ENCODE assay signal across 28 cellular contexts in genomic region chr7:107527196-107527595, GRCh38. TPM values are rescaled to one million over a fixed set of nuclear protein-coding genes. Genes with fewer than 3 reads are reported as not detected.
"Had no signal": no experiment of that assay in that cellular context is flagged by ENCODE, and none has a peak within 500 bp of the region (broad histone marks: within the 10 kb centered on the region; RNA-seq: fewer than 3 reads in every experiment).

No MANE protein-coding gene starts in this region.

- H3K36me3 ChIP-seq: right lobe of liver, uterus had no signal

- DNase-seq: naive thymus-derived CD4-positive, alpha-beta T cell; natural killer cell; nucleus accumbens; pancreas; psoas muscle; right cardiac atrium; right lobe of liver; sigmoid colon; small intestine; stimulated activated CD4-positive, alpha-beta T cell treated with anti-CD3 and anti-CD28 coated beads, Interleukin-15, amount 100 ng/mL, for 24 hours; stimulated activated CD4-positive, alpha-beta T cell treated with anti-CD3 and anti-CD28 coated beads, Interleukin-2, amount 100 ng/mL, for 24 hours; stimulated activated CD4-positive, alpha-beta T cell treated with anti-CD3 and anti-CD28 coated beads, Interleukin-2, amount 100 ng/mL, for 48 hours; stimulated activated CD4-positive, alpha-beta T cell treated with anti-CD3 and anti-CD28 coated beads, Interleukin-4, amount 100 ng/mL, for 24 hours; stimulated activated naive B cell treated with anti-CD40 and anti-IgM and Interleukin-4, amounts not matched to agents 10 μg/mL and 1 μg/mL and 100 μg/mL, for 72 hours; stimulated activated naive CD8-positive, alpha-beta T cell treated with anti-CD3 and anti-CD28 coated beads, Interleukin-15, amount 100 ng/mL, for 72 hours; stimulated activated naive CD8-positive, alpha-beta T cell treated with anti-CD3 and anti-CD28 coated beads, Interleukin-15, Interleukin-2, amounts not matched to agents 100 U/mL and 50 U/mL, for 24 hours; substantia nigra; testis; tibial artery; transverse colon; upper lobe of right lung; uterus had no signal

- H3K27me3 ChIP-seq: neutrophil, pancreas, right lobe of liver, sigmoid colon, suprapubic skin, testis, tibial artery, transverse colon, upper lobe of right lung, uterus had no signal

- H3K4me3 ChIP-seq: pancreas, psoas muscle, right lobe of liver, sigmoid colon, suprapubic skin, testis, tibial artery, transverse colon, upper lobe of right lung, uterus had no signal

- H3K9me3 ChIP-seq: neutrophil, pancreas, psoas muscle, right lobe of liver, sigmoid colon, suprapubic skin, testis, tibial artery, transverse colon, upper lobe of right lung, uterus had no signal

- ATAC-seq: naive thymus-derived CD4-positive, alpha-beta T cell; natural killer cell; pancreas; psoas muscle; right cardiac atrium; right lobe of liver; stimulated activated effector memory CD8-positive, alpha-beta T cell treated with anti-CD3 and anti-CD28 coated beads, Interleukin-12 subunit alpha, Interleukin-12 subunit beta, amount 100 ng/mL, for 72 hours; stimulated activated naive B cell treated with anti-CD40 and anti-IgM and Interleukin-4, amounts not matched to agents 10 μg/mL and 1 μg/mL and 100 μg/mL, for 72 hours; stimulated activated naive CD8-positive, alpha-beta T cell treated with anti-CD3 and anti-CD28 coated beads, Interleukin-15, amount 100 ng/mL, for 72 hours; stimulated activated naive CD8-positive, alpha-beta T cell treated with anti-CD3 and anti-CD28 coated beads, Interleukin-15, Interleukin-2, amounts not matched to agents 100 U/mL and 50 U/mL, for 24 hours; upper lobe of right lung had no signal

- H3K27ac ChIP-seq: neutrophil, pancreas, psoas muscle, right lobe of liver, sigmoid colon, suprapubic skin, testis, tibial artery, transverse colon, upper lobe of right lung, uterus had no signal

- H3K4me1 ChIP-seq: right lobe of liver, sigmoid colon, suprapubic skin, testis, tibial artery, transverse colon, uterus had no signal

RNA-seq across cellular contexts. Expression of gene GPR22, which starts 57.3 kb away (rescaled TPM):
- total RNA-seq: naive thymus-derived CD4-positive, alpha-beta T cell; natural killer cell; omental fat pad; osteocyte; pancreas; posterior vena cava; right lobe of liver; suprapubic skin; testis; upper lobe of right lung had no signal
